Comparison of ENCODE assay signal across 12 cellular contexts in the genomic region with DNA sequence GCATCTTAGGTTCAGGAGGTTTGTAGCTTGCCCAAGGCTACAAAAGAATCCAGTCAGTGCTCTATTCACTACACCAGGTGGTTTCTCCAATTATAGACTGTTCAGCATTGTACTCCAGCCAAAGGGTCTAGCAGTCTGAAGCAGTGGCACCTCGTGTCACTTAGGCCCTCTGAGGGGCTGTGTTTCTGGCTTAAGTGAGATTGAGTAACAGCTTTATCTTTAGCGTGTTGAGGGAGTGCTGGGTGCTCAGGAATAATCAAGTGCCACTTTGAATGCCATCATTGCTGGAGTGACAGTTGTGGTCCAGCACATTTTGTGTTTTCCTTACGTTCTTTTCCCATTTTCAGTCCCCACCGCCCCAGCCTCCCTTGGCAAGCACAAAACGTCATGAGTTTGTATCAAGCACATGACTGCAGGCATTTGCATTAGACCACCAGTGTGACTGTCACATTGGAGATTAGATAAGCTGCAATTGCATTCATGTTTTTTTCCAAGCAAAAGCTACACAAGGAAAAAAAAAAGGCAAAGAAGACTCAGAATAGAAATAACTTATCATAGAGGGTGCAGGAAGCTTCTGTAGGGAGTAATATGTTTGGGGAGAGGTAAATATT. TPM values are rescaled to one million over a fixed set of nuclear protein-coding genes. Genes with fewer than 3 reads are reported as not detected.
DNase-seq lines count a peak whose midpoint lies in the region; ATAC-seq and TF ChIP-seq lines count a peak whose summit lies in the region.
"Had no signal": no experiment of that assay in that cellular context is flagged by ENCODE, and none has a peak within 500 bp of the region (broad histone marks: within the 10 kb centered on the region; RNA-seq: fewer than 3 reads in every experiment).

No MANE protein-coding gene starts in this region.

- H3K4me1 ChIP-seq in KMS-11 (ENCODE audit: low read depth, poor library complexity, severe bottlenecking): peaks cover 61% of the 10 kb centered on the region
- H3K4me1 ChIP-seq in duodenal mucosa (ENCODE audit: control insufficient read depth in 1 of 2, insufficient read depth in 2 of 2, low read length in 2 of 2): peaks cover 44 to 62% of the 10 kb centered on the region in 2 donors
- H3K4me1 ChIP-seq in mesenchymal stem cell (ENCODE audit: control insufficient read depth, insufficient read depth, low read depth, low read length): peaks cover 11% of the 10 kb centered on the region
- peaks cover 0 to 24% of the 10 kb centered on the region in 2 donors for H3K4me1 ChIP-seq in naive thymus-derived CD4-positive, alpha-beta T cell (ENCODE audit: control insufficient read depth in 2 of 2, insufficient read depth in 2 of 2, low read length in 2 of 2)
- peaks cover 14 to 36% of the 10 kb centered on the region in 2 donors for H3K4me1 ChIP-seq in ascending aorta

- no peak overlapping the region for H3K4ac ChIP-seq in mesenchymal stem cell (ENCODE audit: low read depth in 1 of 2, low read length in 2 of 2)

- DNase-seq in mesenchymal stem cell (no peak), occipital lobe (lab: John Stamatoyannopoulos, UW) (no peak), ascending aorta (ENCODE audit: low spot score in 2 of 2) (no peak)
- no peak for DNase-seq in naive thymus-derived CD4-positive, alpha-beta T cell
- DNase-seq: activated T-cell treated with anti-CD3 and anti-CD28 coated beads, Interleukin-2, amount 50 U/mL, for 72 hours; AML-193; natural killer cell; stimulated activated CD4-positive, alpha-beta T cell treated with anti-CD3 and anti-CD28 coated beads, Interleukin-12 subunit alpha, Interleukin-12 subunit beta, amount 100 ng/mL, for 4 hours had no signal

- peaks cover 5 to 35% (median 32%) of the 10 kb centered on the region in 5 donors for H3K36me3 Mint-ChIP-seq in naive thymus-derived CD4-positive, alpha-beta T cell
- H3K36me3 Mint-ChIP-seq: natural killer cell had no signal

- CTCF ChIA-PET in naive thymus-derived CD4-positive, alpha-beta T cell (lab: Charles Lee): interaction anchor here (1.4 kb wide), 1 partner anchor 22 kb away, joined by 4 read pairs; no protein-coding TSS in a partner anchor

- H2BK12ac ChIP-seq in mesenchymal stem cell (ENCODE audit: low read length in 2 of 2): peak overlapping the region in 1 of 2 experiments; percentile 91

- TF ChIP-seq CTCF in 22Rv1 (IDR thresholded peaks at IDR 0.05) (no peak), KMS-11 (conservative IDR thresholded peaks at IDR 0.05; ENCODE audit: low read depth, low read length) (no peak), ascending aorta (IDR thresholded peaks at IDR 0.05) (no peak)

- intact Hi-C loops in naive thymus-derived CD4-positive, alpha-beta T cell (cut with micrococcal nuclease): loop anchor here in 1 of 2 donors (2.0 kb wide), 2 partner anchors 17 to 59 kb away; partner anchors contain the start of gene FNIP2
- intact Hi-C loops in ascending aorta (cut with DNase I): no loop called here

- WGBS in mesenchymal stem cell: 59% methylated on average over 5 of the region's 5 CpGs

- H3K79me2 ChIP-seq in KMS-11 (ENCODE audit: insufficient read depth, low read depth): peaks cover 10% of the 10 kb centered on the region; the same call in 1 of the 2 replicates

- no peak overlapping the region for H2BK15ac ChIP-seq in mesenchymal stem cell (ENCODE audit: low read depth, poor library complexity, severe bottlenecking)

- peaks cover 21% of the 10 kb centered on the region for H3K79me1 ChIP-seq in mesenchymal stem cell (replicated peaks; ENCODE audit: low read length, poor library complexity, severe bottlenecking)

- peak overlapping the region in 1 of 2 experiments; percentile 55 for H3K14ac ChIP-seq in mesenchymal stem cell (ENCODE audit: low read length in 2 of 2)

- no peak for ATAC-seq in HG03196 (IDR thresholded peaks at IDR 0.05; ENCODE audit: unreplicated experiment)
- no peak for ATAC-seq in naive thymus-derived CD4-positive, alpha-beta T cell
- ATAC-seq: natural killer cell had no signal

- H3K27me3 Mint-ChIP-seq in naive thymus-derived CD4-positive, alpha-beta T cell: no peaks in the 10 kb centered on the region

- no peak overlapping the region for H2BK120ac ChIP-seq in mesenchymal stem cell (ENCODE audit: low read depth, low read length)

- H4K8ac ChIP-seq in mesenchymal stem cell (ENCODE audit: low read length): peak overlapping the region; percentile 84

- peak overlapping the region; percentile 74 for H3K4me2 ChIP-seq in KMS-11
- H3K4me2 ChIP-seq in mesenchymal stem cell (ENCODE audit: low read length, poor library complexity, severe bottlenecking): no peak overlapping the region

- H3K27ac ChIP-seq in 22Rv1: peak overlapping the region; percentile 88
- peak overlapping the region; percentile 68; the same call in 1 of the 2 replicates for H3K27ac ChIP-seq in KMS-11
- peak overlapping the region; percentile 45 for H3K27ac ChIP-seq in duodenal mucosa (ENCODE audit: low read depth, low read length)
- no peak overlapping the region for H3K27ac ChIP-seq in mesenchymal stem cell (ENCODE audit: low read length, poor library complexity, severe bottlenecking)
- H3K27ac ChIP-seq in naive thymus-derived CD4-positive, alpha-beta T cell (ENCODE audit: low read depth, low read length): no peak overlapping the region
- H3K27ac ChIP-seq in ascending aorta: peak overlapping the region in 1 of 2 donors; percentile 87

- peak overlapping the region; percentile 67 for H2AK5ac ChIP-seq in mesenchymal stem cell (ENCODE audit: low read length, severe bottlenecking)

- POLR2A ChIA-PET in naive thymus-derived CD4-positive, alpha-beta T cell (lab: Charles Lee): no interaction called here

- no peaks in the 10 kb centered on the region for H3K9me3 Mint-ChIP-seq in naive thymus-derived CD4-positive, alpha-beta T cell
- H3K9me3 Mint-ChIP-seq: activated T-cell treated with anti-CD3 and anti-CD28 coated beads, Interleukin-2, amount 50 U/mL, for 72 hours; natural killer cell had no signal

- H3K9ac ChIP-seq in KMS-11 (no peak overlapping the region), duodenal mucosa (ENCODE audit: low read depth in 1 of 2, low read length in 2 of 2) (no peak overlapping the region), mesenchymal stem cell (ENCODE audit: low read length) (no peak overlapping the region)

- H3K9me3 ChIP-seq in duodenal mucosa (ENCODE audit: control insufficient read depth in 1 of 2, low read length in 2 of 2): no peaks in the 10 kb centered on the region
- no peaks in the 10 kb centered on the region for H3K9me3 ChIP-seq in mesenchymal stem cell (ENCODE audit: control insufficient read depth, low read length)
- no peaks in the 10 kb centered on the region for H3K9me3 ChIP-seq in naive thymus-derived CD4-positive, alpha-beta T cell (ENCODE audit: control insufficient read depth in 2 of 3, low read length in 3 of 3)
- no peaks in the 10 kb centered on the region for H3K9me3 ChIP-seq in ascending aorta

- H4K20me1 ChIP-seq in KMS-11 (ENCODE audit: insufficient read depth): no peaks in the 10 kb centered on the region

- no peak overlapping the region for H4K91ac ChIP-seq in mesenchymal stem cell (ENCODE audit: low read length)

- H3K4me3 Mint-ChIP-seq in naive thymus-derived CD4-positive, alpha-beta T cell: peak overlapping the region in 4 of 10 donors; percentile 18 to 74 (median 52)
- H3K4me3 Mint-ChIP-seq: natural killer cell had no signal

- H3K36me3 ChIP-seq in KMS-11 (ENCODE audit: insufficient read depth): no peaks in the 10 kb centered on the region
- peaks cover 0 to 5% of the 10 kb centered on the region in 2 donors for H3K36me3 ChIP-seq in duodenal mucosa (ENCODE audit: control insufficient read depth in 1 of 2, insufficient read depth in 2 of 2, low read length in 2 of 2)
- H3K36me3 ChIP-seq in mesenchymal stem cell (ENCODE audit: control insufficient read depth in 1 of 2, insufficient read depth in 2 of 2, low read depth in 1 of 2, low read length in 2 of 2): peaks cover 0 to 57% of the 10 kb centered on the region in 2 experiments
- H3K36me3 ChIP-seq in naive thymus-derived CD4-positive, alpha-beta T cell (ENCODE audit: control insufficient read depth in 2 of 3, insufficient read depth in 3 of 3, low read length in 3 of 3): no peaks in the 10 kb centered on the region
- H3K36me3 ChIP-seq in ascending aorta: peaks cover 21 to 23% of the 10 kb centered on the region in 2 donors

- H3K27me3 ChIP-seq in KMS-11 (ENCODE audit: insufficient read depth, low read depth) (no peaks in the 10 kb centered on the region), duodenal mucosa (ENCODE audit: control insufficient read depth in 1 of 2, insufficient read depth in 2 of 2, low read length in 2 of 2) (no peaks in the 10 kb centered on the region), mesenchymal stem cell (ENCODE audit: control insufficient read depth in 1 of 2, insufficient read depth in 1 of 2, low read length in 2 of 2) (no peaks in the 10 kb centered on the region), ascending aorta (no peaks in the 10 kb centered on the region)
- no peaks in the 10 kb centered on the region for H3K27me3 ChIP-seq in naive thymus-derived CD4-positive, alpha-beta T cell (ENCODE audit: control insufficient read depth in 2 of 2, insufficient read depth in 2 of 2, low read length in 2 of 2)

- H3K4me3 ChIP-seq in KMS-11 (IDR thresholded peaks at IDR 0.05; ENCODE audit: insufficient read depth, low read depth, low read length) (no peak overlapping the region), duodenal mucosa (ENCODE audit: low read depth in 1 of 2, low read length in 2 of 2) (peak overlapping the region; percentile 13 to 19), mesenchymal stem cell (ENCODE audit: insufficient read depth in 1 of 2, low read depth in 1 of 2, low read length in 2 of 2) (no peak overlapping the region), ascending aorta (no peak overlapping the region)
- H3K4me3 ChIP-seq in naive thymus-derived CD4-positive, alpha-beta T cell (ENCODE audit: low read length): no peak overlapping the region

- peaks cover 20 to 59% (median 37%) of the 10 kb centered on the region in 7 donors for H3K4me1 Mint-ChIP-seq in naive thymus-derived CD4-positive, alpha-beta T cell

- no peak overlapping the region for H3K23ac ChIP-seq in mesenchymal stem cell (ENCODE audit: low read length in 2 of 2)

- peak overlapping the region in 1 of 2 experiments; percentile 60 for H3K18ac ChIP-seq in mesenchymal stem cell (ENCODE audit: low read depth in 1 of 2, low read length in 2 of 2)

- peak overlapping the region in 2 of 9 donors; percentile 57 to 82 for H3K27ac Mint-ChIP-seq in naive thymus-derived CD4-positive, alpha-beta T cell

- H2BK5ac ChIP-seq in mesenchymal stem cell (ENCODE audit: low read depth, low read length, poor library complexity, severe bottlenecking): no peak overlapping the region

- H2AFZ ChIP-seq in KMS-11 (ENCODE audit: low read depth): no peak overlapping the region
- H2AFZ ChIP-seq in mesenchymal stem cell (ENCODE audit: low read depth, low read length): no peak overlapping the region

RNA-seq across cellular contexts. Expression of gene FNIP2, which starts 58.8 kb away (rescaled TPM):
- 16.4 TPM for polyA plus RNA-seq in mesenchymal stem cell (2013, experiment 1 of 2)
- polyA plus RNA-seq in mesenchymal stem cell (2013, experiment 2 of 2): 18.0 TPM
- total RNA-seq in occipital lobe (66.6 TPM), ascending aorta (44.1 TPM)
- 10 to 100 TPM in 4 of 5 experiments, 1 to 10 TPM in 1; 9.8 to 19.5 (median 11.5) TPM for total RNA-seq in naive thymus-derived CD4-positive, alpha-beta T cell
- polyA plus RNA-seq in naive thymus-derived CD4-positive, alpha-beta T cell: 1 to 10 TPM; 2.3 to 3.9 TPM

Comparison
In these comparisons a context has a peak if more than half of its experiments do, and no peak if none do; other contexts are left out.
1. H3K27ac ChIP-seq: peak in 22Rv1 (single experiment), KMS-11 (single experiment) and duodenal mucosa (single experiment); none in mesenchymal stem cell (single experiment) and naive thymus-derived CD4-positive, alpha-beta T cell (single experiment).
2. H3K4me3 ChIP-seq: peak in duodenal mucosa (2 of 2); none in KMS-11 (single experiment), mesenchymal stem cell (0 of 2), naive thymus-derived CD4-positive, alpha-beta T cell (single experiment) and ascending aorta (0 of 2).